Comparison of ENCODE assay signal across 8 cellular contexts in the genomic region with DNA sequence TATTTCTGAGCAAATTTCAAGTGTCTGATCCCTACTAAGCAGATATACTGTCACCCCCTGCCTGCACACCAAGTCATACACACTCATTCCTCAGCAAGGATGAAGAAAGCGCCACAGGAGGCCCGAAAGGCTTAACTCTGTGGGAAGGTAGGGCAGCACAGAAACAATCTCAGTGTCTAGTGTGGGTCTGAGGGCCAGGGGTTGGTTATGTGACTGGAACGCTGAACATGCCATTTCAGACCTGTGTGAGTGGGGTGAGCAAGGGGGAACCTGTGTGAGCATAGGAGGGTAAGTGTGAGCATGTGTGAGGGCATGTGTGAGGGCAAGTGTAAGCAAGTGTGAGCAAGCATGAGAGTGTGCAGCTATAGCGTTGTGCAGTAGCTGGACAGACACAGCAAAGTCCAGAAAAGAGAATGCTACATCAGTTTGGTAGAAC. TPM values are rescaled to one million over a fixed set of nuclear protein-coding genes. Genes with fewer than 3 reads are reported as not detected.
DNase-seq lines count a peak whose midpoint lies in the region; ATAC-seq and TF ChIP-seq lines count a peak whose summit lies in the region.
"Had no signal": no experiment of that assay in that cellular context is flagged by ENCODE, and none has a peak within 500 bp of the region (broad histone marks: within the 10 kb centered on the region; RNA-seq: fewer than 3 reads in every experiment).

No MANE protein-coding gene starts in this region.

- H3K9me3 ChIP-seq in right atrium auricular region = no peaks in the 10 kb centered on the region
- H3K9me3 ChIP-seq: SJSA1 had no signal

- DNase-seq in GM12864 (ENCODE audit: low read depth) (no peak), activated B cell treated with CpG ODN at 0.5 μM for 24 hours (no peak), right atrium auricular region (ENCODE audit: low spot score) (no peak), DMS114 treated with DMSO at 0.1 percent for 48 hours (lab: John Stamatoyannopoulos, UW; ENCODE audit: unreplicated experiment) (no peak)
- no peak for DNase-seq in stimulated activated effector memory CD8-positive, alpha-beta T cell treated with anti-CD3 and anti-CD28 coated beads, Interleukin-12 subunit alpha, Interleukin-12 subunit beta, amount 100 ng/mL, for 72 hours (ENCODE audit: low spot score in 2 of 2)
- DNase-seq in stimulated activated naive CD4-positive, alpha-beta T cell treated with Interleukin-2 at 50 U/mL for 16 hours (lab: John Stamatoyannopoulos, UW) = no peak

- POLR2A ChIA-PET in activated B cell treated with CpG ODN at 0.5 μM for 24 hours (lab: Charles Lee) = interaction anchor here (0.7 to 9.0 kb wide), 16 partner anchors 20 to 107 kb away, joined by 3 to 95 read pairs (median 4); no protein-coding TSS in a partner anchor

- no peaks in the 10 kb centered on the region for H3K9me3 Mint-ChIP-seq in activated B cell treated with CpG ODN at 0.5 μM for 24 hours
- H3K9me3 Mint-ChIP-seq in stimulated activated effector memory CD8-positive, alpha-beta T cell treated with anti-CD3 and anti-CD28 coated beads, Interleukin-12 subunit alpha, Interleukin-12 subunit beta, amount 100 ng/mL, for 72 hours = no peaks in the 10 kb centered on the region

- H3K36me3 ChIP-seq in right atrium auricular region = peaks cover 10% of the 10 kb centered on the region

- no peaks in the 10 kb centered on the region for H3K27me3 Mint-ChIP-seq in activated B cell treated with CpG ODN at 0.5 μM for 24 hours

- intact Hi-C loops in activated B cell treated with CpG ODN at 0.5 μM for 24 hours (cut with micrococcal nuclease) = loop anchor here (1.0 to 10.0 kb wide), 3 partner anchors 16 to 326 kb away; partner anchors contain the start of genes PARP1 and STUM

- no peak for ATAC-seq in activated B cell treated with CpG ODN at 0.5 μM for 24 hours (ENCODE audit: low read depth)
- peak; percentile 3 for ATAC-seq in stimulated activated effector memory CD8-positive, alpha-beta T cell treated with anti-CD3 and anti-CD28 coated beads, Interleukin-12 subunit alpha, Interleukin-12 subunit beta, amount 100 ng/mL, for 72 hours
- ATAC-seq in HG03108 (IDR thresholded peaks at IDR 0.05; ENCODE audit: unreplicated experiment) = no peak

- H3K36me3 Mint-ChIP-seq in activated B cell treated with CpG ODN at 0.5 μM for 24 hours (ENCODE audit: low read depth) = peaks cover 82% of the 10 kb centered on the region
- H3K36me3 Mint-ChIP-seq in stimulated activated effector memory CD8-positive, alpha-beta T cell treated with anti-CD3 and anti-CD28 coated beads, Interleukin-12 subunit alpha, Interleukin-12 subunit beta, amount 100 ng/mL, for 72 hours = peaks cover 88% of the 10 kb centered on the region

- H3K4me1 Mint-ChIP-seq in activated B cell treated with CpG ODN at 0.5 μM for 24 hours = peaks cover 88% of the 10 kb centered on the region
- H3K4me1 Mint-ChIP-seq in stimulated activated effector memory CD8-positive, alpha-beta T cell treated with anti-CD3 and anti-CD28 coated beads, Interleukin-12 subunit alpha, Interleukin-12 subunit beta, amount 100 ng/mL, for 72 hours = peaks cover 82% of the 10 kb centered on the region

- no peak for TF ChIP-seq CTCF in GM12864 (IDR thresholded peaks at IDR 0.05; ENCODE audit: low read depth, low read length, missing control alignments)
- TF ChIP-seq CTCF in activated B cell treated with CpG ODN at 0.5 μM for 24 hours (IDR thresholded peaks at IDR 0.05) = no peak
- no peak for TF ChIP-seq CTCF in right atrium auricular region (IDR thresholded peaks at IDR 0.05)

- H3K4me3 ChIP-seq in GM12864 (ENCODE audit: low read depth, low read length) = peak overlapping the region; percentile 91
- peak overlapping the region in 1 of 2 donors; percentile 80 for H3K4me3 ChIP-seq in right atrium auricular region
- H3K4me3 ChIP-seq: SJSA1 had no signal

- H3K27me3 ChIP-seq in right atrium auricular region = no peaks in the 10 kb centered on the region
- H3K27me3 ChIP-seq: SJSA1 had no signal

- H3K27ac ChIP-seq in right atrium auricular region = peak overlapping the region; percentile 32 to 87
- H3K27ac ChIP-seq: SJSA1 had no signal

- peaks cover 0 to 31% of the 10 kb centered on the region in 2 donors for H3K4me1 ChIP-seq in right atrium auricular region

- H3K4me3 Mint-ChIP-seq in activated B cell treated with CpG ODN at 0.5 μM for 24 hours = peak overlapping the region; percentile 93
- peak overlapping the region; percentile 81 for H3K4me3 Mint-ChIP-seq in stimulated activated effector memory CD8-positive, alpha-beta T cell treated with anti-CD3 and anti-CD28 coated beads, Interleukin-12 subunit alpha, Interleukin-12 subunit beta, amount 100 ng/mL, for 72 hours

- H3K27ac Mint-ChIP-seq in activated B cell treated with CpG ODN at 0.5 μM for 24 hours = peak overlapping the region; percentile 62
- peak overlapping the region; percentile 40 for H3K27ac Mint-ChIP-seq in stimulated activated effector memory CD8-positive, alpha-beta T cell treated with anti-CD3 and anti-CD28 coated beads, Interleukin-12 subunit alpha, Interleukin-12 subunit beta, amount 100 ng/mL, for 72 hours

- CTCF ChIA-PET in activated B cell treated with CpG ODN at 0.5 μM for 24 hours (lab: Charles Lee) = interaction anchor here (1.0 to 2.1 kb wide), 4 partner anchors 21 to 89 kb away, joined by 3 to 5 read pairs (median 4); no protein-coding TSS in a partner anchor

RNA-seq across cellular contexts. Expression of gene ITPKB, which starts 6.2 kb away (rescaled TPM):
- 88.5 and 97.3 TPM in 2 replicates for total RNA-seq in activated B cell treated with CpG ODN at 0.5 μM for 24 hours
- total RNA-seq in right atrium auricular region = 10 to 100 TPM; 10.8 to 11.0 TPM
